1 cellular context compared by ENCODE assay signal in the genomic region with DNA sequence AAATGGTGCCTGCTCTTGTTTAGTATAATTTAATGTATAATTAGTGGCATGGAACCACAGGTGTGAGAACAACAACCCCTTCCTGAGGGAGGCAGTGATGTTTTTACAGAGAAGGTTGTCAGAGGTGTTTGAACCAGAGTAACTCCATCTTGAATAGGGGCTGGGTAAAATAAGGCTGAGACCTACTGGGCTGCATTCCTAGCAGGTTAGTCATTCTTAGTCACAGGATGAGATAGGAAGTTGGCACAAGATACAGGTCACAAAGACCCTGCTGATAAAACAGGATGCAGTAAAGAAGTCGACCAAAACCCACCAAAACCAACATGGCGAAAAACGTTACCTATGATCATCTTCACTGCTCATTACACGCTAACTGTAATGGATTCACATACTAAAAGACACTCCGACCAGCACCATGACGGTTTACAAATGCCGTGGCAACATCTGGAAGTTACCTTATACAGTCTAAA.
TF ChIP-seq lines count a peak whose summit lies in the region.

No MANE protein-coding gene starts in this region.

TF ChIP-seq in A549, 52 proteins besides CTCF, POLR2A, EP300 and RAD21 (continued from another document):
- TF ChIP-seq, protein P1, sequence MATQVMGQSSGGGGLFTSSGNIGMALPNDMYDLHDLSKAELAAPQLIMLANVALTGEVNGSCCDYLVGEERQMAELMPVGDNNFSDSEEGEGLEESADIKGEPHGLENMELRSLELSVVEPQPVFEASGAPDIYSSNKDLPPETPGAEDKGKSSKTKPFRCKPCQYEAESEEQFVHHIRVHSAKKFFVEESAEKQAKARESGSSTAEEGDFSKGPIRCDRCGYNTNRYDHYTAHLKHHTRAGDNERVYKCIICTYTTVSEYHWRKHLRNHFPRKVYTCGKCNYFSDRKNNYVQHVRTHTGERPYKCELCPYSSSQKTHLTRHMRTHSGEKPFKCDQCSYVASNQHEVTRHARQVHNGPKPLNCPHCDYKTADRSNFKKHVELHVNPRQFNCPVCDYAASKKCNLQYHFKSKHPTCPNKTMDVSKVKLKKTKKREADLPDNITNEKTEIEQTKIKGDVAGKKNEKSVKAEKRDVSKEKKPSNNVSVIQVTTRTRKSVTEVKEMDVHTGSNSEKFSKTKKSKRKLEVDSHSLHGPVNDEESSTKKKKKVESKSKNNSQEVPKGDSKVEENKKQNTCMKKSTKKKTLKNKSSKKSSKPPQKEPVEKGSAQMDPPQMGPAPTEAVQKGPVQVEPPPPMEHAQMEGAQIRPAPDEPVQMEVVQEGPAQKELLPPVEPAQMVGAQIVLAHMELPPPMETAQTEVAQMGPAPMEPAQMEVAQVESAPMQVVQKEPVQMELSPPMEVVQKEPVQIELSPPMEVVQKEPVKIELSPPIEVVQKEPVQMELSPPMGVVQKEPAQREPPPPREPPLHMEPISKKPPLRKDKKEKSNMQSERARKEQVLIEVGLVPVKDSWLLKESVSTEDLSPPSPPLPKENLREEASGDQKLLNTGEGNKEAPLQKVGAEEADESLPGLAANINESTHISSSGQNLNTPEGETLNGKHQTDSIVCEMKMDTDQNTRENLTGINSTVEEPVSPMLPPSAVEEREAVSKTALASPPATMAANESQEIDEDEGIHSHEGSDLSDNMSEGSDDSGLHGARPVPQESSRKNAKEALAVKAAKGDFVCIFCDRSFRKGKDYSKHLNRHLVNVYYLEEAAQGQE (IDR thresholded peaks at IDR 0.05): no peak
- no peak for TF ChIP-seq ZC3H11A (IDR thresholded peaks at IDR 0.05)
- no peak for TF ChIP-seq HDAC2 (IDR thresholded peaks at IDR 0.05)
- TF ChIP-seq MAZ (IDR thresholded peaks at IDR 0.05; ENCODE audit: borderline replicate concordance, low read depth, low read length): no peak
- TF ChIP-seq, protein P2, sequence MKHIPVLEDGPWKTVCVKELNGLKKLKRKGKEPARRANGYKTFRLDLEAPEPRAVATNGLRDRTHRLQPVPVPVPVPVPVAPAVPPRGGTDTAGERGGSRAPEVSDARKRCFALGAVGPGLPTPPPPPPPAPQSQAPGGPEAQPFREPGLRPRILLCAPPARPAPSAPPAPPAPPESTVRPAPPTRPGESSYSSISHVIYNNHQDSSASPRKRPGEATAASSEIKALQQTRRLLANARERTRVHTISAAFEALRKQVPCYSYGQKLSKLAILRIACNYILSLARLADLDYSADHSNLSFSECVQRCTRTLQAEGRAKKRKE (CRISPR knock-in tag; IDR thresholded peaks at IDR 0.05; ENCODE audit: low read depth): peak; percentile 85; the same call in 1 of the 2 replicates
- no peak for TF ChIP-seq KDM1A (IDR thresholded peaks at IDR 0.05; ENCODE audit: low read depth)
- TF ChIP-seq EHMT2 (IDR thresholded peaks at IDR 0.05; ENCODE audit: low read depth): no peak
- TF ChIP-seq JUN (IDR thresholded peaks at IDR 0.05): no peak
- no peak for TF ChIP-seq CBX8 (IDR thresholded peaks at IDR 0.05)
- TF ChIP-seq ZFP36 (IDR thresholded peaks at IDR 0.05; ENCODE audit: borderline replicate concordance, partially characterized antibody): no peak
- TF ChIP-seq HOXA7 (CRISPR knock-in tag; IDR thresholded peaks at IDR 0.05): no peak
- no peak for TF ChIP-seq CBX2 (IDR thresholded peaks at IDR 0.05; ENCODE audit: borderline replicate concordance, low read depth)
- no peak for TF ChIP-seq HEYL (CRISPR knock-in tag; IDR thresholded peaks at IDR 0.05)
- TF ChIP-seq, protein P3, sequence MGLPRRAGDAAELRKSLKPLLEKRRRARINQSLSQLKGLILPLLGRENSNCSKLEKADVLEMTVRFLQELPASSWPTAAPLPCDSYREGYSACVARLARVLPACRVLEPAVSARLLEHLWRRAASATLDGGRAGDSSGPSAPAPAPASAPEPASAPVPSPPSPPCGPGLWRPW (IDR thresholded peaks at IDR 0.05): no peak
- TF ChIP-seq MYC (IDR thresholded peaks at IDR 0.05; ENCODE audit: borderline replicate concordance, low read length): no peak
- no peak for TF ChIP-seq GATA3 (IDR thresholded peaks at IDR 0.05; ENCODE audit: borderline replicate concordance)
- TF ChIP-seq SREBF2 (IDR thresholded peaks at IDR 0.05): no peak
- TF ChIP-seq TFCP2L1 (CRISPR knock-in tag; IDR thresholded peaks at IDR 0.05): no peak
- no peak for TF ChIP-seq JUNB (IDR thresholded peaks at IDR 0.05)
- no peak for TF ChIP-seq CEBPB (IDR thresholded peaks at IDR 0.05)
- peak; percentile 44; the same call in 1 of the 2 replicates for TF ChIP-seq HOXB13 (CRISPR knock-in tag; IDR thresholded peaks at IDR 0.05; ENCODE audit: low read depth)
- TF ChIP-seq RNF2 (IDR thresholded peaks at IDR 0.05; ENCODE audit: borderline replicate concordance, low read depth): no peak
- no peak for TF ChIP-seq MAFK (IDR thresholded peaks at IDR 0.05; ENCODE audit: partially characterized antibody)
- TF ChIP-seq CHD4 (IDR thresholded peaks at IDR 0.05; ENCODE audit: borderline replicate concordance): no peak
- TF ChIP-seq, protein P4, sequence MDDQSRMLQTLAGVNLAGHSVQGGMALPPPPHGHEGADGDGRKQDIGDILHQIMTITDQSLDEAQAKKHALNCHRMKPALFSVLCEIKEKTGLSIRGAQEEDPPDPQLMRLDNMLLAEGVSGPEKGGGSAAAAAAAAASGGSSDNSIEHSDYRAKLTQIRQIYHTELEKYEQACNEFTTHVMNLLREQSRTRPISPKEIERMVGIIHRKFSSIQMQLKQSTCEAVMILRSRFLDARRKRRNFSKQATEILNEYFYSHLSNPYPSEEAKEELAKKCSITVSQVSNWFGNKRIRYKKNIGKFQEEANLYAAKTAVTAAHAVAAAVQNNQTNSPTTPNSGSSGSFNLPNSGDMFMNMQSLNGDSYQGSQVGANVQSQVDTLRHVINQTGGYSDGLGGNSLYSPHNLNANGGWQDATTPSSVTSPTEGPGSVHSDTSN (IDR thresholded peaks at IDR 0.05): no peak
